In genomic region chr3:134362670-134363380, GRCh38 we compare ENCODE assay signal across 10 cellular contexts. TPM values are rescaled to one million over a fixed set of nuclear protein-coding genes. Genes with fewer than 3 reads are reported as not detected.
DNase-seq lines count a peak whose midpoint lies in the region; ATAC-seq and TF ChIP-seq lines count a peak whose summit lies in the region.
"Had no signal": no experiment of that assay in that cellular context is flagged by ENCODE, and none has a peak within 500 bp of the region (broad histone marks: within the 10 kb centered on the region; RNA-seq: fewer than 3 reads in every experiment).

No MANE protein-coding gene starts in this region.

- H3K4me1 Mint-ChIP-seq in activated naive CD4-positive, alpha-beta T cell treated with anti-CD3 and anti-CD28 coated beads, Interleukin-2, amount 50 U/mL, for 24 hours = peaks cover 29% of the 10 kb centered on the region
- H3K4me1 Mint-ChIP-seq in mesothelial cell of epicardium = peaks cover 57% of the 10 kb centered on the region

- H3K27me3 ChIP-seq in tibial nerve = no peaks in the 10 kb centered on the region

- no peak for TF ChIP-seq CTCF in coronary artery (IDR thresholded peaks at IDR 0.05)
- no peak for TF ChIP-seq CTCF in mesothelial cell of epicardium (IDR thresholded peaks at IDR 0.05; ENCODE audit: unreplicated experiment)
- no peak for TF ChIP-seq CTCF in tibial nerve (IDR thresholded peaks at IDR 0.05)

- no peaks in the 10 kb centered on the region for H3K9me3 ChIP-seq in tibial nerve

- H3K27ac ChIP-seq in coronary artery (peak overlapping the region; percentile 83 to 97), tibial nerve (peak overlapping the region; percentile 82 to 100 (median 94))

- H3K4me1 ChIP-seq in tibial nerve = peaks cover 28 to 100% (median 96%) of the 10 kb centered on the region in 4 donors

- no peak for TF ChIP-seq EP300 in tibial nerve (IDR thresholded peaks at IDR 0.05)

- no peak for DNase-seq in activated naive CD4-positive, alpha-beta T cell treated with anti-CD3 and anti-CD28 coated beads, Interleukin-2, amount 50 U/mL, for 72 hours (ENCODE audit: low spot score in 2 of 2)
- no peak for DNase-seq in coronary artery (ENCODE audit: low spot score)
- peak in 1 of 2 experiments; percentile 35 for DNase-seq in mesothelial cell of epicardium (ENCODE audit: low spot score in 2 of 2, unreplicated experiment in 2 of 2)
- no peak for DNase-seq in tibial nerve (ENCODE audit: low spot score in 2 of 2)
- no peak for DNase-seq in NCI-H1694 treated with DMSO at 0.1 percent for 48 hours (lab: John Stamatoyannopoulos, UW)
- DNase-seq in H4 (ENCODE audit: low spot score) = no peak
- DNase-seq: NCI-H446 treated with DMSO at 0.1 percent for 48 hours had no signal

- peak overlapping the region; percentile 60 for H3K27ac Mint-ChIP-seq in activated naive CD4-positive, alpha-beta T cell treated with anti-CD3 and anti-CD28 coated beads, Interleukin-2, amount 50 U/mL, for 24 hours
- no peak overlapping the region for H3K27ac Mint-ChIP-seq in activated naive CD4-positive, alpha-beta T cell treated with anti-CD3 and anti-CD28 coated beads, Interleukin-2, amount 50 U/mL, for 72 hours
- H3K27ac Mint-ChIP-seq in mesothelial cell of epicardium = peak overlapping the region; percentile 98
- H3K27ac Mint-ChIP-seq: B cell had no signal

- H3K4me3 ChIP-seq in coronary artery (peak overlapping the region; percentile 60), tibial nerve (no peak overlapping the region)

- H3K4me3 Mint-ChIP-seq in activated naive CD4-positive, alpha-beta T cell treated with anti-CD3 and anti-CD28 coated beads, Interleukin-2, amount 50 U/mL, for 24 hours = peak overlapping the region; percentile 49
- peak overlapping the region; percentile 31 for H3K4me3 Mint-ChIP-seq in mesothelial cell of epicardium
- H3K4me3 Mint-ChIP-seq: B cell had no signal

- no peaks in the 10 kb centered on the region for H3K36me3 Mint-ChIP-seq in activated naive CD4-positive, alpha-beta T cell treated with anti-CD3 and anti-CD28 coated beads, Interleukin-2, amount 50 U/mL, for 24 hours
- H3K36me3 Mint-ChIP-seq in activated naive CD4-positive, alpha-beta T cell treated with anti-CD3 and anti-CD28 coated beads, Interleukin-2, amount 50 U/mL, for 72 hours = no peaks in the 10 kb centered on the region
- peaks cover 24% of the 10 kb centered on the region for H3K36me3 Mint-ChIP-seq in mesothelial cell of epicardium

- peaks cover 0 to 91% (median 20%) of the 10 kb centered on the region in 3 donors for H3K36me3 ChIP-seq in tibial nerve

- 69 to 74% methylated on average over 5 to 6 of the region's 6 CpGs for WGBS in tibial nerve, 2 donors

- no peak for ATAC-seq in activated naive CD4-positive, alpha-beta T cell treated with anti-CD3 and anti-CD28 coated beads, Interleukin-2, amount 50 U/mL, for 72 hours
- ATAC-seq in GM19351 (IDR thresholded peaks at IDR 0.05; ENCODE audit: unreplicated experiment) = no peak

- no peak for TF ChIP-seq POLR2A in tibial nerve (IDR thresholded peaks at IDR 0.05)

- H3K9me3 Mint-ChIP-seq in activated naive CD4-positive, alpha-beta T cell treated with anti-CD3 and anti-CD28 coated beads, Interleukin-2, amount 50 U/mL, for 24 hours = no peaks in the 10 kb centered on the region
- no peaks in the 10 kb centered on the region for H3K9me3 Mint-ChIP-seq in activated naive CD4-positive, alpha-beta T cell treated with anti-CD3 and anti-CD28 coated beads, Interleukin-2, amount 50 U/mL, for 72 hours
- H3K9me3 Mint-ChIP-seq in mesothelial cell of epicardium = no peaks in the 10 kb centered on the region

- H3K27me3 Mint-ChIP-seq in activated naive CD4-positive, alpha-beta T cell treated with anti-CD3 and anti-CD28 coated beads, Interleukin-2, amount 50 U/mL, for 24 hours = no peaks in the 10 kb centered on the region
- no peaks in the 10 kb centered on the region for H3K27me3 Mint-ChIP-seq in mesothelial cell of epicardium (ENCODE audit: low read depth)

RNA-seq across cellular contexts. Expression of gene AMOTL2, which starts 11.4 kb away (rescaled TPM):
- under 1 TPM in 1 of 2 donors, not detected in 1; 0.64 TPM for total RNA-seq in activated naive CD4-positive, alpha-beta T cell treated with anti-CD3 and anti-CD28 coated beads, Interleukin-2, amount 50 U/mL, for 72 hours
- total RNA-seq in mesothelial cell of epicardium (281 to 297 TPM (median 296 TPM) in 3 replicates), tibial nerve (100 to 1,000 TPM; 216 to 337 (median 255) TPM)
- total RNA-seq in H4 (2014; rRNA removed; shearing (Covaris generic)) = 21.5 and 23.0 TPM in 2 replicates
- total RNA-seq: B cell had no signal

Comparison
In these comparisons a context has a peak if more than half of its experiments do, and no peak if none do; other contexts are left out.
1. H3K27ac Mint-ChIP-seq: peak in activated naive CD4-positive, alpha-beta T cell treated with anti-CD3 and anti-CD28 coated beads, Interleukin-2, amount 50 U/mL, for 24 hours (single experiment) and mesothelial cell of epicardium (single experiment); none in activated naive CD4-positive, alpha-beta T cell treated with anti-CD3 and anti-CD28 coated beads, Interleukin-2, amount 50 U/mL, for 72 hours (0 of 2).
2. RNA of gene AMOTL2, which starts 11.4 kb away (total RNA-seq): 281 to 297 TPM in mesothelial cell of epicardium, 216 to 337 TPM in tibial nerve and 21.5 to 23.0 TPM in H4; 0.64 TPM in activated naive CD4-positive, alpha-beta T cell treated with anti-CD3 and anti-CD28 coated beads, Interleukin-2, amount 50 U/mL, for 72 hours; every median in the first group is over 10 times any median in the second.